17 cellular contexts compared by ENCODE assay signal in the genomic region with DNA sequence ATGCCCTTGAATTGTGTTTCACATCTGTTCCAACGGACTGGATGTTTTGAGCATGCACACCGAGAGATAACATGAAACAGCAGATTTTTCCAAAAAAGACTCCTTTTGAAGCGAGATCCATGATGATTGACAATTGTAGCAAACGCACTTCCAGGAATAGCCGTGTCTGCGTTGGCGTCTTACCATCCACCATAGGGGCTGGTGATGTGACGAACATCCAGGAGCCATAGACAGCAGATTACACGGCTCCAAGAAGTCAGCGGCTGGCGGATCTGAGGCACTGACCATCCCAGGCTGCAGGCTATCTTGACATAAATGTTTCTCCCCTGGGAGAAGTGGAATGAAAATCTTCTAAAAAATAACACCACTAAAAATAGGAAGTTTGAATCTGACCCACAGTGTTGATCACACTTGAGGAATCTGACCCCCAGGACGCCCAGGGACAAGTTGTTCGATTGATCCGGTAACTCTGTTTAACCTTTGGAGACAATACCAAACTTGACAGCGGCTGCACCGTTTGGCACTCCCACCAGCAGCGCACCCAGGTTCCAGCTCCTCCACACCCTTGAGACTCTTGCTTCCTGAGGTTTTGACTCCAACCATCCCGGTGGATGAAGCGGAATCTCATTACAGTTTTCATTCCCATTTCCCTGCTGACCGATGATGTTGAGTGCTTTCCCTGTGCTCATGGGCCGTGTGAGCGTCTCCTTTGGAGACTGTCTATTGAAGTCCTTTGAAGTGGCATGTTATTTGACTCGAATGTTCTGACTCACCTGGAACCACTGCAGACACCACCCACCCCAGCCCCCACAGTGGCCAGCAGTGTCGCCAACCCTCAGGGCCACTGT.
DNase-seq lines count a peak whose midpoint lies in the region; ATAC-seq and TF ChIP-seq lines count a peak whose summit lies in the region.
"Had no signal": no experiment of that assay in that cellular context is flagged by ENCODE, and none has a peak within 500 bp of the region (broad histone marks: within the 10 kb centered on the region; RNA-seq: fewer than 3 reads in every experiment).

No MANE protein-coding gene starts in this region.

- H3K4me1 ChIP-seq in HCT116 (ENCODE audit: control insufficient read depth in 1 of 2, insufficient read depth in 2 of 2, low read length in 2 of 2), result peaks cover 8 to 16% of the 10 kb centered on the region in 2 experiments
- peaks cover 3% of the 10 kb centered on the region for H3K4me1 ChIP-seq in endodermal cell (ENCODE audit: control insufficient read depth, insufficient read depth, low read length)
- H3K4me1 ChIP-seq in osteoblast (ENCODE audit: insufficient read depth, low read length), result no peaks in the 10 kb centered on the region

- H3K9me3 ChIP-seq in HCT116 (ENCODE audit: control insufficient read depth in 1 of 2, insufficient read depth in 1 of 2, low read depth in 1 of 2, low read length in 2 of 2) (no peaks in the 10 kb centered on the region), endodermal cell (ENCODE audit: control insufficient read depth, low read length) (no peaks in the 10 kb centered on the region), osteoblast (ENCODE audit: low read depth, low read length) (no peaks in the 10 kb centered on the region)
- H3K9me3 ChIP-seq: BE2C had no signal

- 93 to 94% methylated on average over 23 to 24 of the region's 24 CpGs for WGBS in endodermal cell (ENCODE audit: insufficient coverage in 1 of 2, insufficient read length in 1 of 2), 2 experiments

- CTCF ChIA-PET in HCT116 (lab: Charles Lee), result no interaction called here

- H3K4me2 ChIP-seq in HCT116 (ENCODE audit: low read length) (peak overlapping the region; percentile 56), osteoblast (ENCODE audit: insufficient read depth, low read length) (no peak overlapping the region)
- H3K4me2 ChIP-seq: PC-9 had no signal

- H3K36me3 ChIP-seq in H7 (replicated peaks; ENCODE audit: control insufficient read depth, insufficient read depth, low read length), result no peaks in the 10 kb centered on the region
- no peaks in the 10 kb centered on the region for H3K36me3 ChIP-seq in HCT116 (ENCODE audit: control insufficient read depth in 1 of 2, insufficient read depth in 2 of 2, low read length in 2 of 2)
- no peaks in the 10 kb centered on the region for H3K36me3 ChIP-seq in endodermal cell (ENCODE audit: control insufficient read depth, insufficient read depth, low read length)
- no peaks in the 10 kb centered on the region for H3K36me3 ChIP-seq in osteoblast (ENCODE audit: insufficient read depth, low read length)
- H3K36me3 ChIP-seq: BE2C had no signal

- peaks cover 2% of the 10 kb centered on the region for H3K4me1 Mint-ChIP-seq in endodermal cell
- H3K4me1 Mint-ChIP-seq: CD4-positive, alpha-beta memory T cell had no signal

- no peak for TF ChIP-seq CTCF in HCT116 (IDR thresholded peaks at IDR 0.05 in 2 of 3, conservative IDR thresholded peaks at IDR 0.05 in 1 of 3; ENCODE audit: borderline replicate concordance in 1 of 3, insufficient read depth in 1 of 3, low read depth in 2 of 3, low read length in 2 of 3)
- TF ChIP-seq CTCF in endodermal cell (conservative IDR thresholded peaks at IDR 0.05), result no peak
- TF ChIP-seq CTCF in osteoblast (IDR thresholded peaks at IDR 0.05; ENCODE audit: extremely low read depth, low read depth, low read length), result no peak

- H2AFZ ChIP-seq in HCT116 (ENCODE audit: low read depth, low read length, poor library complexity, severe bottlenecking), result peak overlapping the region; percentile 51
- no peak overlapping the region for H2AFZ ChIP-seq in osteoblast (ENCODE audit: low read length)
- H2AFZ ChIP-seq: PC-9 had no signal

- intact Hi-C loops in HCT116 (cut with micrococcal nuclease), result loop anchor here (10.0 kb wide), 1 partner anchor 139 kb away; a partner anchor contains a TSS

- no peak overlapping the region for H3K4me3 Mint-ChIP-seq in endodermal cell
- H3K4me3 Mint-ChIP-seq: CD4-positive, alpha-beta memory T cell; IgD-negative memory B cell had no signal

- H3K9ac ChIP-seq in HCT116 (ENCODE audit: low read length) (no peak overlapping the region), endodermal cell (ENCODE audit: extremely low read depth, low read length, poor library complexity, severe bottlenecking) (no peak overlapping the region)

- H3K4me3 ChIP-seq in H7 (ENCODE audit: insufficient read depth, low read depth, low read length) (no peak overlapping the region), HCT116 (replicated peaks in 1 of 2; ENCODE audit: low read depth in 1 of 2, low read length in 2 of 2) (no peak overlapping the region), endodermal cell (ENCODE audit: low read length) (no peak overlapping the region), osteoblast (ENCODE audit: insufficient read depth, low read length) (no peak overlapping the region)
- H3K4me3 ChIP-seq: PC-9 had no signal

- no peak overlapping the region for H3K27ac Mint-ChIP-seq in endodermal cell
- H3K27ac Mint-ChIP-seq: CD4-positive, alpha-beta memory T cell; IgD-negative memory B cell had no signal

- H3K27me3 Mint-ChIP-seq in endodermal cell (ENCODE audit: insufficient read depth), result peaks cover 2% of the 10 kb centered on the region
- H3K27me3 Mint-ChIP-seq: IgD-negative memory B cell had no signal

- no peak for TF ChIP-seq POLR2A in HCT116 (IDR thresholded peaks at IDR 0.05; ENCODE audit: borderline replicate concordance, extremely low read depth, insufficient read depth, insufficient read length)

- TF ChIP-seq RAD21 in HCT116 (IDR thresholded peaks at IDR 0.05; ENCODE audit: low read depth), result no peak

- RAD21 ChIA-PET in HCT116 (lab: Charles Lee; ENCODE audit: low non-redundant PET in 1 of 2, low total read pairs in 2 of 2, uncharacterized antibody in 2 of 2, unreplicated experiment in 2 of 2), result no interaction called here

- H3K27me3 ChIP-seq in H7 (ENCODE audit: control insufficient read depth, insufficient read depth, low read length), result no peaks in the 10 kb centered on the region
- no peaks in the 10 kb centered on the region for H3K27me3 ChIP-seq in HCT116 (ENCODE audit: insufficient read depth, low read length)
- no peaks in the 10 kb centered on the region for H3K27me3 ChIP-seq in endodermal cell (ENCODE audit: control insufficient read depth, insufficient read depth, low read length, poor library complexity, severe bottlenecking)
- H3K27me3 ChIP-seq in osteoblast (ENCODE audit: insufficient read depth, low read length), result peaks cover 3% of the 10 kb centered on the region
- H3K27me3 ChIP-seq: BE2C had no signal

- no peaks in the 10 kb centered on the region for H4K20me1 ChIP-seq in HCT116 (ENCODE audit: insufficient read depth)
- no peaks in the 10 kb centered on the region for H4K20me1 ChIP-seq in osteoblast (ENCODE audit: insufficient read depth, low read length)

- H3K79me2 ChIP-seq in HCT116 (ENCODE audit: insufficient read depth, low read length) (no peaks in the 10 kb centered on the region), osteoblast (ENCODE audit: insufficient read depth, low read length) (no peaks in the 10 kb centered on the region)

- H3K9me2 ChIP-seq in HCT116 (ENCODE audit: insufficient read depth), result no peaks in the 10 kb centered on the region

- H3K36me3 Mint-ChIP-seq in endodermal cell (ENCODE audit: low read depth), result no peaks in the 10 kb centered on the region
- H3K36me3 Mint-ChIP-seq: CD4-positive, alpha-beta memory T cell; IgD-negative memory B cell had no signal

- POLR2A ChIA-PET in HCT116 (lab: Charles Lee), result no interaction called here

- no peaks in the 10 kb centered on the region for H3K9me3 Mint-ChIP-seq in endodermal cell
- H3K9me3 Mint-ChIP-seq: CD4-positive, alpha-beta memory T cell had no signal

- no TSS peak for BruUV-seq in HCT116 (replicated peaks; lab: Mats Ljungman, UMichigan)

- peak; percentile 32 for DNase-seq in H7
- DNase-seq in HCT116 (ENCODE audit: low read depth, low spot score), result no peak
- DNase-seq in endodermal cell, result peak; percentile 45
- DNase-seq in osteoblast (ENCODE audit: insufficient read length, low spot score, missing footprints), result peak; percentile 81
- no peak for DNase-seq in NCI-H146 treated with DMSO at 0.1 percent for 48 hours (lab: John Stamatoyannopoulos, UW; ENCODE audit: unreplicated experiment)
- no peak for DNase-seq in hypothalamus (lab: John Stamatoyannopoulos, UW)
- no peak for DNase-seq in T-helper 9 cell
- DNase-seq: BE2C; CD4-positive, alpha-beta memory T cell; DND-41; GDM1; HCEC 1CT; NCI-H1436; NCI-H2081 treated with DMSO at 0.1 percent for 48 hours; NCI-H446; PC-9 had no signal

- peak; percentile 77 for ATAC-seq in HCT116

- H3K27ac ChIP-seq in HCT116 (ENCODE audit: low read depth, low read length) (no peak overlapping the region), endodermal cell (ENCODE audit: low read depth, low read length) (no peak overlapping the region), osteoblast (ENCODE audit: low read depth, low read length) (no peak overlapping the region)
- H3K27ac ChIP-seq: PC-9 had no signal

TF ChIP-seq in HCT116, 20 proteins besides CTCF, POLR2A, EP300 and RAD21:
- TF ChIP-seq FOSL1 (IDR thresholded peaks at IDR 0.05; ENCODE audit: low read depth) (peak; percentile 35; the same call in 1 of the 2 replicates), TCF7L2 (IDR thresholded peaks at IDR 0.05; ENCODE audit: borderline replicate concordance, extremely low read depth, insufficient read depth, insufficient read length) (no peak)
- TF ChIP-seq, protein P1, sequence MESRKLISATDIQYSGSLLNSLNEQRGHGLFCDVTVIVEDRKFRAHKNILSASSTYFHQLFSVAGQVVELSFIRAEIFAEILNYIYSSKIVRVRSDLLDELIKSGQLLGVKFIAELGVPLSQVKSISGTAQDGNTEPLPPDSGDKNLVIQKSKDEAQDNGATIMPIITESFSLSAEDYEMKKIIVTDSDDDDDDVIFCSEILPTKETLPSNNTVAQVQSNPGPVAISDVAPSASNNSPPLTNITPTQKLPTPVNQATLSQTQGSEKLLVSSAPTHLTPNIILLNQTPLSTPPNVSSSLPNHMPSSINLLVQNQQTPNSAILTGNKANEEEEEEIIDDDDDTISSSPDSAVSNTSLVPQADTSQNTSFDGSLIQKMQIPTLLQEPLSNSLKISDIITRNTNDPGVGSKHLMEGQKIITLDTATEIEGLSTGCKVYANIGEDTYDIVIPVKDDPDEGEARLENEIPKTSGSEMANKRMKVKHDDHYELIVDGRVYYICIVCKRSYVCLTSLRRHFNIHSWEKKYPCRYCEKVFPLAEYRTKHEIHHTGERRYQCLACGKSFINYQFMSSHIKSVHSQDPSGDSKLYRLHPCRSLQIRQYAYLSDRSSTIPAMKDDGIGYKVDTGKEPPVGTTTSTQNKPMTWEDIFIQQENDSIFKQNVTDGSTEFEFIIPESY (IDR thresholded peaks at IDR 0.05; ENCODE audit: extremely low read depth, insufficient replicate concordance, low read length), result no peak
- TF ChIP-seq, protein P2, sequence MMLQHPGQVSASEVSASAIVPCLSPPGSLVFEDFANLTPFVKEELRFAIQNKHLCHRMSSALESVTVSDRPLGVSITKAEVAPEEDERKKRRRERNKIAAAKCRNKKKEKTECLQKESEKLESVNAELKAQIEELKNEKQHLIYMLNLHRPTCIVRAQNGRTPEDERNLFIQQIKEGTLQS (IDR thresholded peaks at IDR 0.05), result no peak

Comparison
In these comparisons a context has a peak if more than half of its experiments do, and no peak if none do; other contexts are left out.
1. DNase-seq: peak in H7 (single experiment), endodermal cell (single experiment) and osteoblast (single experiment); none in HCT116 (single experiment), NCI-H146 treated with DMSO at 0.1 percent for 48 hours (single experiment), hypothalamus (0 of 51) and T-helper 9 cell (single experiment).